Comparison of ENCODE assay signal across 1 cellular context in genomic region chr6:17877890-17878440, GRCh38.
TF ChIP-seq lines count a peak whose summit lies in the region.

No MANE protein-coding gene starts in this region.

TF ChIP-seq in HCT116, 20 proteins besides CTCF, POLR2A, EP300 and RAD21:
- TF ChIP-seq ZNF274 (IDR thresholded peaks at IDR 0.05; ENCODE audit: low read depth, low read length) (no peak), TCF7L2 (IDR thresholded peaks at IDR 0.05; ENCODE audit: borderline replicate concordance, extremely low read depth, insufficient read depth, insufficient read length) (no peak), SIN3A (IDR thresholded peaks at IDR 0.05; ENCODE audit: low read depth) (no peak), CEBPB (IDR thresholded peaks at IDR 0.05; ENCODE audit: low read depth) (no peak), ZFX (IDR thresholded peaks at IDR 0.05) (no peak), MAX (IDR thresholded peaks at IDR 0.05) (no peak), YY1 (IDR thresholded peaks at IDR 0.05; ENCODE audit: extremely low read depth, insufficient replicate concordance, low read depth, low read length) (no peak), ZBTB33 (IDR thresholded peaks at IDR 0.05; ENCODE audit: extremely low read depth, insufficient replicate concordance, low read length) (no peak), ELF1 (IDR thresholded peaks at IDR 0.05; ENCODE audit: borderline replicate concordance, low read depth) (no peak), CBX3 (IDR thresholded peaks at IDR 0.05; ENCODE audit: low read depth) (no peak), JUND (IDR thresholded peaks at IDR 0.05) (no peak), SP1 (IDR thresholded peaks at IDR 0.05; ENCODE audit: low read depth) (no peak), EZH2 (IDR thresholded peaks at IDR 0.05) (no peak), ATF3 (IDR thresholded peaks at IDR 0.05) (no peak), POLR2AphosphoS5 (IDR thresholded peaks at IDR 0.05; ENCODE audit: low read depth, low read length) (no peak)
TF ChIP-seq in HCT116: peak in this region for 0.
